13 cellular contexts compared by ENCODE assay signal in the genomic region with DNA sequence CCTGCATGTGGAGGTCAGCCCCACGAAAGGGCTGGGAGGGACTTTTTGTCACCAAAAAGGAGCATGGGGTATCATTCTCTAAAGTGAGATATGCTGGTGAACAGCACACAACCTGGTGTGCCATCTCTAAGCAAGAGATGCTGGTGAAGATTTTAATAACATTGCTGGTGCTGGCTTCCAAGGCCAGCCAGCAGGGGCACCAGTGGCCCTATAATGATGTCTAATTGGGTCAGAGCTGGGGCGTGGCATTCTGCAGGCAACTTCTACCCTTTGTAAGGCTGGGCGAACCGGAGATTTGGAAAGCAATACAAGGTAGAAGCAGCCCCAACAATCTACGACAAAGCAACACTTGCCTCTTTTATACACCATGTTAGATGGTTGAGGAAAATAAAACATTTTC. TPM values are rescaled to one million over a fixed set of nuclear protein-coding genes. Genes with fewer than 3 reads are reported as not detected.
DNase-seq lines count a peak whose midpoint lies in the region; ATAC-seq, FAIRE-seq and TF ChIP-seq lines count a peak whose summit lies in the region.
"Had no signal": no experiment of that assay in that cellular context is flagged by ENCODE, and none has a peak within 500 bp of the region (broad histone marks: within the 10 kb centered on the region; RNA-seq: fewer than 3 reads in every experiment).

No MANE protein-coding gene starts in this region.

- H3K4me1 ChIP-seq in Loucy (ENCODE audit: insufficient read depth, low read length, poor library complexity, severe bottlenecking), result no peaks in the 10 kb centered on the region

- no peak for FAIRE-seq in bronchial epithelial cell (lab: Jason Lieb, UNC)

- H3K4me3 Mint-ChIP-seq in activated T-cell treated with anti-CD3 and anti-CD28 coated beads, Interleukin-2, amount 50 U/mL, for 4 hours, result no peak overlapping the region
- no peak overlapping the region for H3K4me3 Mint-ChIP-seq in T-cell
- H3K4me3 Mint-ChIP-seq: IgD-negative memory B cell; stimulated activated effector memory CD8-positive, alpha-beta T cell treated with anti-CD3 and anti-CD28 coated beads, Interleukin-12 subunit alpha, Interleukin-12 subunit beta, amount 100 ng/mL, for 72 hours had no signal

- POLR2A ChIA-PET in T-cell (lab: Charles Lee), result no interaction called here

- H3K27me3 Mint-ChIP-seq in activated T-cell treated with anti-CD3 and anti-CD28 coated beads, Interleukin-2, amount 50 U/mL, for 4 hours (ENCODE audit: low read depth), result no peaks in the 10 kb centered on the region
- no peaks in the 10 kb centered on the region for H3K27me3 Mint-ChIP-seq in T-cell
- H3K27me3 Mint-ChIP-seq: IgD-negative memory B cell had no signal

- H3K9me3 ChIP-seq in Loucy (ENCODE audit: insufficient read depth, low read depth, low read length), result no peaks in the 10 kb centered on the region
- H3K9me3 ChIP-seq: ovary had no signal

- H3K4me2 ChIP-seq in Loucy (ENCODE audit: low read depth, low read length, poor library complexity, severe bottlenecking), result no peak overlapping the region

- no peaks in the 10 kb centered on the region for H3K9me2 ChIP-seq in Loucy (replicated peaks; ENCODE audit: low read depth, low read length)

- H3K36me3 Mint-ChIP-seq in activated T-cell treated with anti-CD3 and anti-CD28 coated beads, Interleukin-2, amount 50 U/mL, for 4 hours (ENCODE audit: insufficient read depth), result peaks cover 6% of the 10 kb centered on the region
- peaks cover 10% of the 10 kb centered on the region for H3K36me3 Mint-ChIP-seq in T-cell

- DNase-seq in activated T-cell treated with anti-CD3 and anti-CD28 coated beads, Interleukin-2, amount 50 U/mL, for 48 hours, result peak; percentile 26 to 29
- DNase-seq in activated T-cell treated with anti-CD3 and anti-CD28 coated beads, Interleukin-2, amount 50 U/mL, for 4 hours, result no peak
- DNase-seq in bronchial epithelial cell (ENCODE audit: low read depth) (no peak), retinal pigment epithelial cell (ENCODE audit: low read depth) (no peak), cardiac septum (ENCODE audit: low spot score) (no peak), T-cell (no peak)
- DNase-seq: NCI-H2171 treated with DMSO at 0.1 percent for 48 hours, ovary had no signal

- H3K9me3 Mint-ChIP-seq in activated T-cell treated with anti-CD3 and anti-CD28 coated beads, Interleukin-2, amount 50 U/mL, for 4 hours, result no peaks in the 10 kb centered on the region
- H3K9me3 Mint-ChIP-seq in T-cell, result no peaks in the 10 kb centered on the region
- H3K9me3 Mint-ChIP-seq: IgD-negative memory B cell; stimulated activated effector memory CD8-positive, alpha-beta T cell treated with anti-CD3 and anti-CD28 coated beads, Interleukin-12 subunit alpha, Interleukin-12 subunit beta, amount 100 ng/mL, for 72 hours had no signal

- no peak overlapping the region for H3K4me3 ChIP-seq in Loucy (ENCODE audit: low read length, poor library complexity, severe bottlenecking)
- no peak overlapping the region for H3K4me3 ChIP-seq in bronchial epithelial cell (ENCODE audit: low read depth, low read length)
- no peak overlapping the region for H3K4me3 ChIP-seq in retinal pigment epithelial cell (ENCODE audit: low read length)
- H3K4me3 ChIP-seq: ovary had no signal

- H2AFZ ChIP-seq in Loucy (ENCODE audit: low read length), result no peak overlapping the region

- H3K79me2 ChIP-seq in Loucy (ENCODE audit: insufficient read depth, low read length), result no peaks in the 10 kb centered on the region

- H3K4me1 Mint-ChIP-seq in activated T-cell treated with anti-CD3 and anti-CD28 coated beads, Interleukin-2, amount 50 U/mL, for 4 hours (ENCODE audit: low read depth), result no peaks in the 10 kb centered on the region
- H3K4me1 Mint-ChIP-seq in T-cell, result peaks cover 0 to 4% (median 0%) of the 10 kb centered on the region in 3 donors
- H3K4me1 Mint-ChIP-seq: IgD-negative memory B cell; stimulated activated effector memory CD8-positive, alpha-beta T cell treated with anti-CD3 and anti-CD28 coated beads, Interleukin-12 subunit alpha, Interleukin-12 subunit beta, amount 100 ng/mL, for 72 hours had no signal

- H4K20me1 ChIP-seq in Loucy (ENCODE audit: insufficient read depth, low read length, poor library complexity, severe bottlenecking), result no peaks in the 10 kb centered on the region

- H3F3A ChIP-seq in Loucy (ENCODE audit: low read depth), result no peaks in the 10 kb centered on the region

- CTCF ChIA-PET in T-cell (lab: Charles Lee), result no interaction called here

- intact Hi-C loops in cardiac septum (cut with DNase I), result no loop called here

- H3K36me3 ChIP-seq in Loucy (ENCODE audit: insufficient read depth, low read length) (no peaks in the 10 kb centered on the region), bronchial epithelial cell (ENCODE audit: control insufficient read depth, insufficient read depth, low read length) (peaks cover 2% of the 10 kb centered on the region)
- H3K36me3 ChIP-seq: ovary had no signal

- TF ChIP-seq CTCF in Loucy (conservative IDR thresholded peaks at IDR 0.05; ENCODE audit: low read length), result peak; percentile 51
- peak; percentile 28 for TF ChIP-seq CTCF in bronchial epithelial cell (IDR thresholded peaks at IDR 0.05; ENCODE audit: insufficient read depth, low read length, severe bottlenecking)
- TF ChIP-seq CTCF in retinal pigment epithelial cell (conservative IDR thresholded peaks at IDR 0.05; ENCODE audit: low read depth, low read length), result peak; percentile 34

- H3K27me3 ChIP-seq in Loucy (ENCODE audit: insufficient read depth, low read length, poor library complexity, severe bottlenecking), result no peaks in the 10 kb centered on the region
- no peaks in the 10 kb centered on the region for H3K27me3 ChIP-seq in bronchial epithelial cell (ENCODE audit: control insufficient read depth, insufficient read depth, low read length)
- H3K27me3 ChIP-seq: ovary had no signal

- no peak overlapping the region for H3K9ac ChIP-seq in Loucy (ENCODE audit: low read depth, low read length, poor library complexity, severe bottlenecking)

- no peak for ATAC-seq in activated T-cell treated with anti-CD3 and anti-CD28 coated beads, Interleukin-2, amount 50 U/mL, for 4 hours
- ATAC-seq in HG03175 (IDR thresholded peaks at IDR 0.05; ENCODE audit: unreplicated experiment) (no peak), T-cell (replicated peaks in 1 of 4) (no peak)
- ATAC-seq: stimulated activated effector memory CD8-positive, alpha-beta T cell treated with anti-CD3 and anti-CD28 coated beads, Interleukin-12 subunit alpha, Interleukin-12 subunit beta, amount 100 ng/mL, for 72 hours had no signal

- no peak overlapping the region for H3K27ac Mint-ChIP-seq in T-cell
- H3K27ac Mint-ChIP-seq: IgD-negative memory B cell; stimulated activated effector memory CD8-positive, alpha-beta T cell treated with anti-CD3 and anti-CD28 coated beads, Interleukin-12 subunit alpha, Interleukin-12 subunit beta, amount 100 ng/mL, for 72 hours had no signal

RNA-seq across cellular contexts. Expression of gene SDR42E1, which starts 16.8 kb away (rescaled TPM):
- total RNA-seq in activated T-cell treated with anti-CD3 and anti-CD28 coated beads, Interleukin-2, amount 50 U/mL, for 4 hours, result 1 to 10 TPM; 2.0 to 5.7 (median 5.5) TPM
- total RNA-seq in bronchial epithelial cell (23.2 and 29.1 TPM in 2 replicates), cardiac septum (0.22 TPM), T-cell (1 to 10 TPM; 3.0 to 7.4 (median 5.0) TPM)
- total RNA-seq: H4 had no signal

RNA-seq across cellular contexts. Expression of gene HSD17B2, which starts 40.6 kb away (rescaled TPM):
- not detected for total RNA-seq in activated T-cell treated with anti-CD3 and anti-CD28 coated beads, Interleukin-2, amount 50 U/mL, for 4 hours
- total RNA-seq in bronchial epithelial cell (10.4 and 63.7 TPM in 2 replicates), cardiac septum (not detected), T-cell (not detected)

Comparison
In these comparisons a context has a peak if more than half of its experiments do, and no peak if none do; other contexts are left out.
1. DNase-seq: peak in activated T-cell treated with anti-CD3 and anti-CD28 coated beads, Interleukin-2, amount 50 U/mL, for 48 hours (2 of 2); none in activated T-cell treated with anti-CD3 and anti-CD28 coated beads, Interleukin-2, amount 50 U/mL, for 4 hours (single experiment), bronchial epithelial cell (single experiment), retinal pigment epithelial cell (single experiment), cardiac septum (single experiment) and T-cell (0 of 34).
2. Peak in every context shown above with its lines, with median percentiles within 50 percentile points of each other: CTCF ChIP-seq.